1 cellular context compared by ENCODE assay signal in genomic region chr4:48247142-48247877, GRCh38.
TF ChIP-seq lines count a peak whose summit lies in the region.

No MANE protein-coding gene starts in this region.

TF ChIP-seq in GM12878, 131 proteins besides CTCF, POLR2A, EP300 and RAD21 (continued from another document):
- TF ChIP-seq ZNF592 (IDR thresholded peaks at IDR 0.05) (no peak), GATAD2B (conservative IDR thresholded peaks at IDR 0.05; ENCODE audit: low read depth) (no peak), IRF3 (IDR thresholded peaks at IDR 0.05) (no peak), MXI1 (IDR thresholded peaks at IDR 0.05; ENCODE audit: low read depth, low read length) (no peak), CHD2 (IDR thresholded peaks at IDR 0.05; ENCODE audit: borderline replicate concordance, low read depth, low read length) (no peak), MYC (IDR thresholded peaks at IDR 0.05; ENCODE audit: insufficient read depth, insufficient read length, insufficient replicate concordance, low read length, severe bottlenecking) (no peak), SP1 (IDR thresholded peaks at IDR 0.05; ENCODE audit: low read depth, low read length) (no peak), HDAC2 (IDR thresholded peaks at IDR 0.05) (no peak), EED (IDR thresholded peaks at IDR 0.05; ENCODE audit: low read depth) (no peak), PAX5 (IDR thresholded peaks at IDR 0.05; ENCODE audit: borderline replicate concordance, low read depth, low read length) (no peak), RBBP5 (conservative IDR thresholded peaks at IDR 0.05) (no peak), RELA (IDR thresholded peaks at IDR 0.05; ENCODE audit: borderline replicate concordance, partially characterized antibody) (no peak), TCF3 (IDR thresholded peaks at IDR 0.05; ENCODE audit: borderline replicate concordance, insufficient read depth, low read depth, low read length) (no peak), IKZF2 (IDR thresholded peaks at IDR 0.05) (no peak; a peak in 1 of 4 replicates), SMAD1 (IDR thresholded peaks at IDR 0.05; ENCODE audit: low read depth, partially characterized antibody) (no peak), YBX1 (IDR thresholded peaks at IDR 0.05) (no peak), KLF5 (IDR thresholded peaks at IDR 0.05; ENCODE audit: partially characterized antibody) (no peak), ASH2L (IDR thresholded peaks at IDR 0.05; ENCODE audit: borderline replicate concordance, low read depth) (no peak), ATF3 (IDR thresholded peaks at IDR 0.05; ENCODE audit: borderline replicate concordance, extremely low read depth, low read depth, low read length) (no peak), ZSCAN29 (IDR thresholded peaks at IDR 0.05) (no peak), E2F4 (IDR thresholded peaks at IDR 0.05; ENCODE audit: low read depth, low read length) (no peak), ZBED1 (IDR thresholded peaks at IDR 0.05; ENCODE audit: borderline replicate concordance) (0 out of 2 replicates have a peak, but pooled peaks have one; percentile 52), DPF2 (IDR thresholded peaks at IDR 0.05) (peak; percentile 57; the same call in 1 of the 2 replicates), MEF2B (IDR thresholded peaks at IDR 0.05; ENCODE audit: partially characterized antibody, poor library complexity, severe bottlenecking) (peak; percentile 38), ZZZ3 (IDR thresholded peaks at IDR 0.05; ENCODE audit: control insufficient read depth, insufficient read length, low read depth) (no peak)
- TF ChIP-seq, protein P1, sequence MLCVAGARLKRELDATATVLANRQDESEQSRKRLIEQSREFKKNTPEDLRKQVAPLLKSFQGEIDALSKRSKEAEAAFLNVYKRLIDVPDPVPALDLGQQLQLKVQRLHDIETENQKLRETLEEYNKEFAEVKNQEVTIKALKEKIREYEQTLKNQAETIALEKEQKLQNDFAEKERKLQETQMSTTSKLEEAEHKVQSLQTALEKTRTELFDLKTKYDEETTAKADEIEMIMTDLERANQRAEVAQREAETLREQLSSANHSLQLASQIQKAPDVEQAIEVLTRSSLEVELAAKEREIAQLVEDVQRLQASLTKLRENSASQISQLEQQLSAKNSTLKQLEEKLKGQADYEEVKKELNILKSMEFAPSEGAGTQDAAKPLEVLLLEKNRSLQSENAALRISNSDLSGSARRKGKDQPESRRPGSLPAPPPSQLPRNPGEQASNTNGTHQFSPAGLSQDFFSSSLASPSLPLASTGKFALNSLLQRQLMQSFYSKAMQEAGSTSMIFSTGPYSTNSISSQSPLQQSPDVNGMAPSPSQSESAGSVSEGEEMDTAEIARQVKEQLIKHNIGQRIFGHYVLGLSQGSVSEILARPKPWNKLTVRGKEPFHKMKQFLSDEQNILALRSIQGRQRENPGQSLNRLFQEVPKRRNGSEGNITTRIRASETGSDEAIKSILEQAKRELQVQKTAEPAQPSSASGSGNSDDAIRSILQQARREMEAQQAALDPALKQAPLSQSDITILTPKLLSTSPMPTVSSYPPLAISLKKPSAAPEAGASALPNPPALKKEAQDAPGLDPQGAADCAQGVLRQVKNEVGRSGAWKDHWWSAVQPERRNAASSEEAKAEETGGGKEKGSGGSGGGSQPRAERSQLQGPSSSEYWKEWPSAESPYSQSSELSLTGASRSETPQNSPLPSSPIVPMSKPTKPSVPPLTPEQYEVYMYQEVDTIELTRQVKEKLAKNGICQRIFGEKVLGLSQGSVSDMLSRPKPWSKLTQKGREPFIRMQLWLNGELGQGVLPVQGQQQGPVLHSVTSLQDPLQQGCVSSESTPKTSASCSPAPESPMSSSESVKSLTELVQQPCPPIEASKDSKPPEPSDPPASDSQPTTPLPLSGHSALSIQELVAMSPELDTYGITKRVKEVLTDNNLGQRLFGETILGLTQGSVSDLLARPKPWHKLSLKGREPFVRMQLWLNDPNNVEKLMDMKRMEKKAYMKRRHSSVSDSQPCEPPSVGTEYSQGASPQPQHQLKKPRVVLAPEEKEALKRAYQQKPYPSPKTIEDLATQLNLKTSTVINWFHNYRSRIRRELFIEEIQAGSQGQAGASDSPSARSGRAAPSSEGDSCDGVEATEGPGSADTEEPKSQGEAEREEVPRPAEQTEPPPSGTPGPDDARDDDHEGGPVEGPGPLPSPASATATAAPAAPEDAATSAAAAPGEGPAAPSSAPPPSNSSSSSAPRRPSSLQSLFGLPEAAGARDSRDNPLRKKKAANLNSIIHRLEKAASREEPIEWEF (IDR thresholded peaks at IDR 0.05; ENCODE audit: insufficient replicate concordance, low read depth, low read length) = no peak
- TF ChIP-seq, protein P2, sequence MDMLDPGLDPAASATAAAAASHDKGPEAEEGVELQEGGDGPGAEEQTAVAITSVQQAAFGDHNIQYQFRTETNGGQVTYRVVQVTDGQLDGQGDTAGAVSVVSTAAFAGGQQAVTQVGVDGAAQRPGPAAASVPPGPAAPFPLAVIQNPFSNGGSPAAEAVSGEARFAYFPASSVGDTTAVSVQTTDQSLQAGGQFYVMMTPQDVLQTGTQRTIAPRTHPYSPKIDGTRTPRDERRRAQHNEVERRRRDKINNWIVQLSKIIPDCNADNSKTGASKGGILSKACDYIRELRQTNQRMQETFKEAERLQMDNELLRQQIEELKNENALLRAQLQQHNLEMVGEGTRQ (IDR thresholded peaks at IDR 0.05; ENCODE audit: borderline replicate concordance, low read depth, low read length) = no peak
